In genomic region chr3:101252307-101252706, GRCh38 we compare ENCODE assay signal across 1 cellular context.
TF ChIP-seq lines count a peak whose summit lies in the region.

No MANE protein-coding gene starts in this region.

TF ChIP-seq in GM23338, 12 proteins besides CTCF, POLR2A, EP300 and RAD21 (continued from another document):
- TF ChIP-seq ZNF462 (CRISPR knock-in tag; IDR thresholded peaks at IDR 0.05) = no peak
